Comparison of ENCODE assay signal across 8 cellular contexts in the genomic region with DNA sequence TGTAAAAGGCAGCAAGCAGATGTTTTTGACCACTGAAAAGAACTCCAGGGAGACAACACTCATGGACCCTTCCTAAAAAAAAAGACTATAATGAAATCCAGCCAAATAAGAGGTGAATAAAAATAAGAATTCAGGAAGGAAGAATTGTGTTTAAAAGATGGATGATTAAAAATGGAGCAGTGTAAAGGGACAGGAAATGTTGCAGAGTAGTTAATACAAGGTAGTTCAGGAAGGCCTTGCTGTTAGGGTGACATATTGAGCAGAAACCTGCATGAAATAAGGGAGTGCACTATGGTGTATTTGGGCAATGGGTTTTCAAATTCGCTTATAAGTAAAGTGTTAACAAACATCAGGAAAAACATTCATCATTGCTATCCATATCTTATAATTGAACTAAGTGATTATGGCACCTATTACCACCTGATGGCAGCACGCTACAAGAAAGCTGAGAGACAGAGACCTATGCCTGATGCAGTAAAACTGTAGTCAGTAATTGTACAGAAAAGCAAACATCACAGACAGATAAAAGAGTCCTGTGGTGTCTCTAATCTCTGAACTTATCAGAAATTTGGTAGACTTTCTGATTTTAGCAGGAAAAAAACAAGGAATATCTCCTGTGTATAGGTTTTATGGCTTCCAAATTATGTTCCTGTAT. TPM values are rescaled to one million over a fixed set of nuclear protein-coding genes. Genes with fewer than 3 reads are reported as not detected.
DNase-seq lines count a peak whose midpoint lies in the region; ATAC-seq and TF ChIP-seq lines count a peak whose summit lies in the region.

No MANE protein-coding gene starts in this region.

- H3K27me3 ChIP-seq in Karpas-422 (ENCODE audit: low read length): no peaks in the 10 kb centered on the region
- H3K27me3 ChIP-seq in lower lobe of right lung (ENCODE audit: low read depth): no peaks in the 10 kb centered on the region
- no peaks in the 10 kb centered on the region for H3K27me3 ChIP-seq in ovary

- no peaks in the 10 kb centered on the region for H3K36me3 ChIP-seq in Karpas-422 (ENCODE audit: insufficient read depth, low read length)
- H3K36me3 ChIP-seq in lower lobe of right lung: no peaks in the 10 kb centered on the region
- no peaks in the 10 kb centered on the region for H3K36me3 ChIP-seq in ovary

- peaks cover 51% of the 10 kb centered on the region for H3K27me3 Mint-ChIP-seq in brain

- H3K4me3 Mint-ChIP-seq in brain: peak overlapping the region in 1 of 5 experiments; percentile 53

- H4K20me1 ChIP-seq in Karpas-422 (ENCODE audit: insufficient read depth, low read depth, low read length): no peaks in the 10 kb centered on the region

- no peaks in the 10 kb centered on the region for H3K9me3 Mint-ChIP-seq in brain

- TF ChIP-seq CTCF in brain (conservative IDR thresholded peaks at IDR 0.05) (peak; percentile 51 to 59), lower lobe of right lung (IDR thresholded peaks at IDR 0.05) (peak; percentile 37), ovary (IDR thresholded peaks at IDR 0.05) (no peak)

- no peaks in the 10 kb centered on the region for H3K36me3 Mint-ChIP-seq in brain

- 14 to 22% (median 20%) methylated on average over 2 of the region's 2 CpGs for WGBS in ovary, 3 donors

- peaks cover 7% of the 10 kb centered on the region for H3K4me1 ChIP-seq in Karpas-422 (ENCODE audit: low read length)
- H3K4me1 ChIP-seq in lower lobe of right lung: no peaks in the 10 kb centered on the region
- no peaks in the 10 kb centered on the region for H3K4me1 ChIP-seq in ovary (ENCODE audit: insufficient read depth)

- ATAC-seq in GM21447 (IDR thresholded peaks at IDR 0.05; ENCODE audit: unreplicated experiment) (peak; percentile 78), lower lobe of right lung (peak; percentile 56 to 62), HG02970 (IDR thresholded peaks at IDR 0.05; ENCODE audit: low FRiP score, unreplicated experiment) (no peak)

- no peaks in the 10 kb centered on the region for H3K4me1 Mint-ChIP-seq in brain

- H3K9me3 ChIP-seq in Karpas-422 (ENCODE audit: low read length): no peaks in the 10 kb centered on the region
- H3K9me3 ChIP-seq in lower lobe of right lung: no peaks in the 10 kb centered on the region
- H3K9me3 ChIP-seq in ovary: no peaks in the 10 kb centered on the region

- intact Hi-C loops in lower lobe of right lung (cut with DNase I): no loop called here
- intact Hi-C loops in ovary (cut with DNase I): loop anchor here in 1 of 4 donors (5.0 kb wide), 1 partner anchor 52 kb away; no protein-coding TSS in a partner anchor

- H3K4me3 ChIP-seq in Karpas-422 (ENCODE audit: low read length) (no peak overlapping the region), lower lobe of right lung (no peak overlapping the region), ovary (no peak overlapping the region)

- no peak for TF ChIP-seq EP300 in ovary (IDR thresholded peaks at IDR 0.05)

- H2AFZ ChIP-seq in Karpas-422 (ENCODE audit: low read length): no peak overlapping the region

- no peaks in the 10 kb centered on the region for H3K9me2 ChIP-seq in Karpas-422 (replicated peaks; ENCODE audit: insufficient read depth, low read length)

- H3K9ac ChIP-seq in Karpas-422 (ENCODE audit: low read length): no peak overlapping the region

- H3K27ac ChIP-seq in Karpas-422 (ENCODE audit: low read length) (no peak overlapping the region), lower lobe of right lung (no peak overlapping the region), ovary (no peak overlapping the region)

- H3K4me2 ChIP-seq in Karpas-422 (ENCODE audit: low read depth, low read length, poor library complexity, severe bottlenecking): no peak overlapping the region

- no peak overlapping the region for H3K27ac Mint-ChIP-seq in brain

- DNase-seq in DMS53 treated with DMSO at 0.1 percent for 48 hours (lab: John Stamatoyannopoulos, UW; ENCODE audit: unreplicated experiment) (peak; percentile 40), Karpas-422 (peak; percentile 71), OCI-M1 (lab: John Stamatoyannopoulos, UW) (peak; percentile 83), lower lobe of right lung (no peak), ovary (no peak)

- no peak for TF ChIP-seq POLR2A in ovary (IDR thresholded peaks at IDR 0.05)

- H3K79me2 ChIP-seq in Karpas-422 (ENCODE audit: low read length): no peaks in the 10 kb centered on the region

RNA-seq across cellular contexts. Expression of a gene that starts 5.8 kb away (rescaled TPM):
- 9.7 and 12.3 TPM in 2 replicates for total RNA-seq in Karpas-422 (2014; rRNA removed; shearing (Covaris generic); ENCODE audit: low replicate concordance)
- 6.0 TPM for polyA plus RNA-seq in brain (ENCODE audit: insufficient read depth, low read depth, low replicate concordance)
- total RNA-seq in lower lobe of right lung: 17.5 TPM
- total RNA-seq in ovary: 10 to 100 TPM in 6 of 7 donors, 1 to 10 TPM in 1; 8.5 to 16.0 (median 15.0) TPM
- 10 to 100 TPM in 1 of 2 donors, 1 to 10 TPM in 1; 8.6 to 14.7 TPM for polyA plus RNA-seq in ovary

RNA-seq across cellular contexts. Expression of a gene that starts 6.6 kb away (rescaled TPM):
- total RNA-seq in Karpas-422 (2014; rRNA removed; shearing (Covaris generic); ENCODE audit: low replicate concordance): 22.0 and 64.0 TPM in 2 replicates
- polyA plus RNA-seq in brain (ENCODE audit: insufficient read depth, low read depth, low replicate concordance): 19.0 TPM
- 45.3 TPM for total RNA-seq in lower lobe of right lung
- 10 to 100 TPM; 34.3 to 49.2 (median 45.8) TPM for total RNA-seq in ovary
- 10 to 100 TPM; 14.3 to 24.4 TPM for polyA plus RNA-seq in ovary

RNA-seq across cellular contexts. Expression of a gene that starts 48.3 kb away (rescaled TPM):
- not detected in 2 replicates for total RNA-seq in Karpas-422 (2014; rRNA removed; shearing (Covaris generic); ENCODE audit: low replicate concordance)
- polyA plus RNA-seq in brain (ENCODE audit: insufficient read depth, low read depth, low replicate concordance) (not detected), ovary (not detected)
- total RNA-seq in lower lobe of right lung (0.41 TPM), ovary (not detected)

Comparison
In these comparisons a context has a peak if more than half of its experiments do, and no peak if none do; other contexts are left out.
1. DNase-seq: peak in DMS53 treated with DMSO at 0.1 percent for 48 hours (single experiment), Karpas-422 (single experiment) and OCI-M1 (single experiment); none in lower lobe of right lung (single experiment) and ovary (0 of 5).
2. CTCF ChIP-seq: peak in brain (2 of 2) and lower lobe of right lung (single experiment); none in ovary (0 of 3).